In the genomic region with DNA sequence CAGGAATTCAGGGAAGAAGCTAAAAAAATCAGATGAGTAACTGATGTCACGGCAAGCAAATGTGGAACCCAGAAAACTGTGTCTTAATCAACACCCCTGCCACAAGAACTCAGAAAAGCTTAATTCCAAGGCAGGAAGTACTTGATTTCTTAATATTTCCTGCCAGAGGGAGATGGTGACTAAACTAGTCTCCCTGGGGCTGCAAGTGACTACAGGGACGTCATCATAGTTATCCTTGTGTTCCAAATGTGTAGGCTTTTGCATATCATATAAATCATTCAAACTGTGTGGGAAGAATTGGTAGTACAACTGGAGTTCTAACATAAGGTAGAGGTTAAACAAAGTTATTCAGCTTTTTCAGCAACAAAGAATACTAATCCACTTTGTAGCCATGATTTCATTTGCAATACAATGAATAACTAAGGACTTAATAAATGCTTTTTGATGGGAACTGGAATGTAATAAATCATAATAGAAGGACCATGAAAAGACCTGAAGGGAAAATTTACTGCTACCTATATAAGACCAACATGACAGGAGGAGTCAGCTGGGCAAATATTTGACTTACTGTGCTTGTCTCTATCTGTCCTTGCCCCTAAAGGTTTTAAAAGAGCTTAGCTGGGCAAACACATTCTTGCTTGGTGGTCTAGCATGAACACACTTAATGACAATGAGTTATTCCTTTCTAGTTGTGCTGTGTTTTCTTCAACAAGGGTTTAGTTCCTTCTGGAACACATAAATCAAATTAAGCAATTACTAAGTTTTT, we compare ENCODE assay signal across 12 cellular contexts.
DNase-seq lines count a peak whose midpoint lies in the region; ATAC-seq, FAIRE-seq and TF ChIP-seq lines count a peak whose summit lies in the region.
"Had no signal": no experiment of that assay in that cellular context is flagged by ENCODE, and none has a peak within 500 bp of the region (broad histone marks: within the 10 kb centered on the region; RNA-seq: fewer than 3 reads in every experiment).

No MANE protein-coding gene starts in this region.

- intact Hi-C loops in right cardiac atrium (cut with DNase I) = no loop called here

- ATAC-seq in right cardiac atrium = no peak
- ATAC-seq in HG03135 (IDR thresholded peaks at IDR 0.05; ENCODE audit: unreplicated experiment) = no peak
- ATAC-seq in GM18858 (IDR thresholded peaks at IDR 0.05; ENCODE audit: unreplicated experiment) = no peak
- ATAC-seq: Right ventricle myocardium inferior had no signal

- H3K9me3 ChIP-seq in right cardiac atrium (ENCODE audit: control insufficient read depth, low read length) = no peaks in the 10 kb centered on the region
- H3K9me3 ChIP-seq: ascending aorta had no signal

- no peak overlapping the region for H3K27ac ChIP-seq in right cardiac atrium (ENCODE audit: low read length)
- H3K27ac ChIP-seq: ascending aorta had no signal

- DNase-seq in AG09319 (ENCODE audit: extremely low read depth, low read depth) (peak; percentile 4), HPDE6-E6E7 (ENCODE audit: extremely low spot score) (peak; percentile 2), RCC 7860 (ENCODE audit: low spot score) (peak; percentile 8), fibroblast of pulmonary artery (ENCODE audit: low read depth) (peak; percentile 69), NCI-H128 (lab: John Stamatoyannopoulos, UW; ENCODE audit: unreplicated experiment) (no peak), right cardiac atrium (no peak)
- DNase-seq: activated T-cell treated with anti-CD3 and anti-CD28 coated beads, Interleukin-2, amount 50 U/mL, for 48 hours; trophoblast cell had no signal

- WGBS in right cardiac atrium = 40% methylated on average over 2 of the region's 2 CpGs

- no peak for FAIRE-seq in RCC 7860 (lab: Jason Lieb, UNC)

- TF ChIP-seq CTCF in AG09319 (IDR thresholded peaks at IDR 0.05; ENCODE audit: low read depth, low read length) = no peak
- no peak for TF ChIP-seq CTCF in fibroblast of pulmonary artery (IDR thresholded peaks at IDR 0.05; ENCODE audit: low read length, missing control alignments)

- H3K4me3 ChIP-seq in fibroblast of pulmonary artery (replicated peaks; ENCODE audit: low read depth, low read length) (no peak overlapping the region), right cardiac atrium (ENCODE audit: low read length) (no peak overlapping the region)
- H3K4me3 ChIP-seq: ascending aorta had no signal

- H3K4me1 ChIP-seq in right cardiac atrium (ENCODE audit: control insufficient read depth, insufficient read depth, low read length) = no peaks in the 10 kb centered on the region
- H3K4me1 ChIP-seq: ascending aorta had no signal

- H3K27me3 ChIP-seq in right cardiac atrium (ENCODE audit: control insufficient read depth, insufficient read depth) = no peaks in the 10 kb centered on the region
- H3K27me3 ChIP-seq: ascending aorta had no signal

Comparison
In these comparisons a context has a peak if more than half of its experiments do, and no peak if none do; other contexts are left out.
1. DNase-seq: peak in AG09319 (single experiment), HPDE6-E6E7 (single experiment), RCC 7860 (single experiment) and fibroblast of pulmonary artery (single experiment); none in NCI-H128 (single experiment) and right cardiac atrium (0 of 3).